Comparison of ENCODE assay signal across 12 cellular contexts in the genomic region with DNA sequence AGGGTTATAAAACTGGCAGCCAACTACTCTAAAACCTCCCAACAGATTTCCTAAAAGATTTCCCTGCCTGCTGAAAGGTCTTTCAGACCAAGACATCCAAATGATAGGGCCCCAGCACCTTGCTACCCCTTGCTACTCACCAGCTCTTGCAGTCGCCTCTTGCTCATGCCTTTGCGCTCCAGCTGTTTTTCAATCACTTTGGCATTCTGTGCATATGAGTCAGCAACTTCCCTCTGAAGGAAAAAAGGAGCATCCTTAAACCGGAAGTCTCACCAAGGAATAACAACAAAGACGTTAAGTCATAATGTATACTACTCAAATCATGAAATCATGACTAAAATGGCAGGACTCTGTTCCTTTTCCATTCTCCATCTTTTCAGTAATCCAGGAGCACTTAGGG. TPM values are rescaled to one million over a fixed set of nuclear protein-coding genes. Genes with fewer than 3 reads are reported as not detected.
DNase-seq lines count a peak whose midpoint lies in the region; ATAC-seq, FAIRE-seq and TF ChIP-seq lines count a peak whose summit lies in the region.
"Had no signal": no experiment of that assay in that cellular context is flagged by ENCODE, and none has a peak within 500 bp of the region (broad histone marks: within the 10 kb centered on the region; RNA-seq: fewer than 3 reads in every experiment).

No MANE protein-coding gene starts in this region.

- ATAC-seq in RWPE2 (ENCODE audit: low read depth) = peak; percentile 86

- no peak overlapping the region for H3K4me2 ChIP-seq in Karpas-422 (ENCODE audit: low read depth, low read length, poor library complexity, severe bottlenecking)

- no peak overlapping the region for H2AFZ ChIP-seq in Karpas-422 (ENCODE audit: low read length)

- H3K27me3 ChIP-seq in RWPE2 (ENCODE audit: insufficient read depth, poor library complexity, severe bottlenecking) = no peaks in the 10 kb centered on the region
- no peaks in the 10 kb centered on the region for H3K27me3 ChIP-seq in Karpas-422 (ENCODE audit: low read length)

- no peaks in the 10 kb centered on the region for H4K20me1 ChIP-seq in Karpas-422 (ENCODE audit: insufficient read depth, low read depth, low read length)

- TF ChIP-seq CTCF in RWPE2 (IDR thresholded peaks at IDR 0.05; ENCODE audit: poor library complexity, severe bottlenecking) = no peak
- no peak for TF ChIP-seq CTCF in fibroblast of pulmonary artery (IDR thresholded peaks at IDR 0.05; ENCODE audit: low read length, missing control alignments)

- no peaks in the 10 kb centered on the region for H3K9me3 ChIP-seq in RWPE2 (ENCODE audit: severe bottlenecking)
- no peaks in the 10 kb centered on the region for H3K9me3 ChIP-seq in Karpas-422 (ENCODE audit: low read length)

- H3K4me1 ChIP-seq in RWPE2 (ENCODE audit: insufficient read depth, poor library complexity, severe bottlenecking) (peaks cover 5% of the 10 kb centered on the region), Karpas-422 (ENCODE audit: low read length) (no peaks in the 10 kb centered on the region)

- no peaks in the 10 kb centered on the region for H3K79me2 ChIP-seq in Karpas-422 (ENCODE audit: low read length)

- H3K27ac ChIP-seq in RWPE2 (ENCODE audit: poor library complexity, severe bottlenecking) = no peak overlapping the region
- H3K27ac ChIP-seq in Karpas-422 (ENCODE audit: low read length) = no peak overlapping the region
- H3K27ac ChIP-seq: HL-60 had no signal

- no peak overlapping the region for H3K9ac ChIP-seq in Karpas-422 (ENCODE audit: low read length)

- H3K4me3 ChIP-seq in RWPE2 (ENCODE audit: severe bottlenecking) = no peak overlapping the region
- no peak overlapping the region for H3K4me3 ChIP-seq in fibroblast of pulmonary artery (replicated peaks; ENCODE audit: low read depth, low read length)
- no peak overlapping the region for H3K4me3 ChIP-seq in Karpas-422 (ENCODE audit: low read length)

- peak; percentile 40 for FAIRE-seq in GM19239 (lab: Jason Lieb, UNC)
- FAIRE-seq: small intestine had no signal

- DNase-seq in GM19239 (ENCODE audit: insufficient read length, low spot score) = no peak
- DNase-seq in RWPE2 (ENCODE audit: low spot score) = no peak
- DNase-seq in fibroblast of pulmonary artery (ENCODE audit: low read depth) = peak; percentile 80
- peak; percentile 13 for DNase-seq in stromal cell of bone marrow (ENCODE audit: low read depth)
- DNase-seq in NCI-H2171 treated with DMSO at 0.1 percent for 48 hours (lab: John Stamatoyannopoulos, UW) = no peak
- no peak for DNase-seq in Karpas-422
- no peak for DNase-seq in NCI-H774 (lab: John Stamatoyannopoulos, UW)
- DNase-seq: activated T-cell treated with anti-CD3 and anti-CD28 coated beads, Interleukin-2, amount 50 U/mL, for 1 hour; central memory CD4-positive, alpha-beta T cell; hippocampal formation; small intestine had no signal

- H3K9me2 ChIP-seq in Karpas-422 (replicated peaks; ENCODE audit: insufficient read depth, low read length) = no peaks in the 10 kb centered on the region

- H3K36me3 ChIP-seq in RWPE2 (ENCODE audit: low read depth) (no peaks in the 10 kb centered on the region), Karpas-422 (ENCODE audit: insufficient read depth, low read length) (no peaks in the 10 kb centered on the region)

RNA-seq across cellular contexts. Expression of a gene that starts 24.0 kb away (rescaled TPM):
- total RNA-seq in Karpas-422 (2014; rRNA removed; shearing (Covaris generic); ENCODE audit: low replicate concordance) = 36.7 and 44.0 TPM in 2 replicates

RNA-seq across cellular contexts. Expression of a gene that starts 33.2 kb away (rescaled TPM):
- total RNA-seq in Karpas-422 (2014; rRNA removed; shearing (Covaris generic); ENCODE audit: low replicate concordance) = 43.0 and 54.7 TPM in 2 replicates

Comparison
In these comparisons a context has a peak if more than half of its experiments do, and no peak if none do; other contexts are left out.
1. DNase-seq: peak in fibroblast of pulmonary artery (single experiment) and stromal cell of bone marrow (single experiment); none in GM19239 (single experiment), RWPE2 (single experiment), NCI-H2171 treated with DMSO at 0.1 percent for 48 hours (single experiment), Karpas-422 (single experiment) and NCI-H774 (single experiment).